Comparison of ENCODE assay signal across 22 cellular contexts in the genomic region with DNA sequence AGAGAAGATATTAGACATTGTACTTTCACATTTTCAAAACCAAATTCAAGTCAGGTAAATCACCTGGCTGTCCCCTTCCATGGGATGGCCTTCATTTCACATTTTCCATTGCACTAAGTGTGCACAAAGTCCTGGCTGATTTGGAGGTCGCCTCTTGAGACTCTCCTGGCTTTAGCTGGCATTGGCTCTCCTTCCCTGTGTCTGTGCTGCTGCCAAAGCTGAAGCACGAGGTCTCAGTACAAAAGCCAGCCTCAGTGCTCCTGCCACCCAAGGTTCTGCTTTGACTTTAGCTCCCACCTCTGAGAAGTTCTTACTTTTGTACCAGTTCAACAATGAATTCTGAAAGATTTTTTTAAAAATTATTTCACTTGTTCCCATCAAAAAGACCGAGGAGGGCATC.
DNase-seq lines count a peak whose midpoint lies in the region.
"Had no signal": no experiment of that assay in that cellular context is flagged by ENCODE, and none has a peak within 500 bp of the region (broad histone marks: within the 10 kb centered on the region; RNA-seq: fewer than 3 reads in every experiment).

No MANE protein-coding gene starts in this region.

- H3K4me3 ChIP-seq in HAP-1: no peak overlapping the region
- H3K4me3 ChIP-seq: GM23248 had no signal

- in situ Hi-C loops in HAP-1 (cut with MboI; ENCODE audit: low sequenced_read_pairs): no loop called here

- H3K36me3 ChIP-seq in HAP-1 (replicated peaks): no peaks in the 10 kb centered on the region
- H3K36me3 ChIP-seq: BE2C had no signal

- peak; percentile 10 for DNase-seq in NCI-H1105 treated with DMSO at 0.1 percent for 48 hours (lab: John Stamatoyannopoulos, UW)
- no peak for DNase-seq in NCI-H1105 (lab: John Stamatoyannopoulos, UW)
- peak in 9 of 14 donors; percentile 1 to 71 (median 15) for DNase-seq in C1 segment of cervical spinal cord (lab: John Stamatoyannopoulos, UW)
- DNase-seq in cerebellar cortex (ENCODE audit: low spot score): peak; percentile 77
- peak; percentile 44 for DNase-seq in pons (ENCODE audit: low spot score)
- DNase-seq in HAP-1 (ENCODE audit: low spot score in 2 of 2): no peak
- DNase-seq in T-helper 1 cell: no peak
- no peak for DNase-seq in GF-D8 (lab: John Stamatoyannopoulos, UW)
- DNase-seq: BE2C; Caco-2; CD4-positive, alpha-beta T cell; GDM1; GM23248; HCEC 1CT; Kasumi-1; MM.1S; NCI-H2107; NCI-H226; NCI-H526 treated with DMSO at 0.1 percent for 48 hours; NK-92 treated with Interleukin-12 subunit alpha and Interleukin-12 subunit beta, amount 100 ng/mL, for 24 hours; OCI-M1; SIG-M5 had no signal

- H3K4me1 ChIP-seq in HAP-1: peaks cover 21% of the 10 kb centered on the region
- H3K4me1 ChIP-seq: BE2C, Caco-2 had no signal

- H3K9me3 ChIP-seq in HAP-1: no peaks in the 10 kb centered on the region
- H3K9me3 ChIP-seq: BE2C, Caco-2 had no signal

- H3K27me3 ChIP-seq in HAP-1 (ENCODE audit: low read depth): no peaks in the 10 kb centered on the region
- H3K27me3 ChIP-seq: BE2C had no signal

Comparison
In these comparisons a context has a peak if more than half of its experiments do, and no peak if none do; other contexts are left out.
1. DNase-seq: peak in NCI-H1105 treated with DMSO at 0.1 percent for 48 hours (single experiment), C1 segment of cervical spinal cord (9 of 14), cerebellar cortex (single experiment) and pons (single experiment); none in NCI-H1105 (single experiment), HAP-1 (0 of 2), T-helper 1 cell (0 of 5) and GF-D8 (single experiment).